20 cellular contexts compared by ENCODE assay signal in the genomic region with DNA sequence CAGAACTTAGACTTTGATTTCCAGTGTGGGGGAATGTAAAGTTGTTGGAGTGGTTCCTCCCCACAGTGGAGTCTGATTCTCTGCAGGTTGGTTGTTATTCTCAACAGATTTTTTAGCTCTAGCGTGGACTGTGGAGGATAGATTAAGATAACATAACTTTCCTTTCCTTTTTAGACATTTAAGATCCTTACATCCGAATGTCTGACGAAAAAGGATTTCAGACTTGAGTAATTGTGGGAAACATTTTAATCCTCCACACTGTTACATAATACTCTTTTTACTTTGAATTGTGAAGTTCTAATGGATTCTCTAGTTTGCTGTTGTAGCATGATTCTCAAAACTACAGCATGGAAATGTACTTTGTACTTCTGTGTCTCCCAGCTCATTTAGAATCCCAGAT.
"Had no signal": no experiment of that assay in that cellular context is flagged by ENCODE, and none has a peak within 500 bp of the region (broad histone marks: within the 10 kb centered on the region; RNA-seq: fewer than 3 reads in every experiment).

No MANE protein-coding gene starts in this region.

- H3K4me3 ChIP-seq: dorsolateral prefrontal cortex, gastrocnemius medialis, heart right ventricle, lower lobe of right lung, SJSA1, skin epidermis, upper lobe of left lung had no signal

- H3K27ac ChIP-seq: lower lobe of right lung, SJSA1, skin epidermis, upper lobe of left lung had no signal

- H3K9me3 Mint-ChIP-seq: activated naive CD4-positive, alpha-beta T cell treated with anti-CD3 and anti-CD28 coated beads, Interleukin-2, amount 50 U/mL, for 72 hours; endodermal cell; immature natural killer cell; neural crest cell; stimulated activated naive CD8-positive, alpha-beta T cell treated with anti-CD3 and anti-CD28 coated beads, Interleukin-15, amount 100 ng/mL, for 72 hours had no signal

- H3K27me3 Mint-ChIP-seq: progenitor cell of endocrine pancreas; stimulated activated naive CD8-positive, alpha-beta T cell treated with anti-CD3 and anti-CD28 coated beads, Interleukin-15, amount 100 ng/mL, for 72 hours; T-helper 17 cell had no signal

- H3K36me3 ChIP-seq: gastrocnemius medialis, heart right ventricle, lower lobe of right lung, upper lobe of left lung had no signal

- H3K9me3 ChIP-seq: gastrocnemius medialis, heart right ventricle, lower lobe of right lung, SJSA1, upper lobe of left lung had no signal

- H3K27ac Mint-ChIP-seq: activated naive CD4-positive, alpha-beta T cell treated with anti-CD3 and anti-CD28 coated beads, Interleukin-2, amount 50 U/mL, for 72 hours; endodermal cell; progenitor cell of endocrine pancreas; stimulated activated naive CD8-positive, alpha-beta T cell treated with anti-CD3 and anti-CD28 coated beads, Interleukin-15, amount 100 ng/mL, for 72 hours had no signal

- H3K4me1 ChIP-seq: SJSA1 had no signal

- H3K27me3 ChIP-seq: gastrocnemius medialis, heart right ventricle, SJSA1, upper lobe of left lung had no signal

- H3K4me3 Mint-ChIP-seq: endodermal cell; immature natural killer cell; neural crest cell; stimulated activated naive CD8-positive, alpha-beta T cell treated with anti-CD3 and anti-CD28 coated beads, Interleukin-15, amount 100 ng/mL, for 72 hours; T-helper 17 cell had no signal

- DNase-seq: activated CD4-positive, alpha-beta T cell treated with anti-CD3 and anti-CD28 coated beads, Interleukin-2, amount 50 U/mL, for 48 hours; activated gamma-delta T cell; amniotic stem cell; dorsolateral prefrontal cortex; endodermal cell; gastrocnemius medialis; heart right ventricle; immature natural killer cell; left cardiac atrium; lower lobe of right lung; right cardiac atrium; stimulated activated CD4-positive, alpha-beta T cell treated with anti-CD3 and anti-CD28 coated beads, Interleukin-4, amount 100 ng/mL, for 1 hour; stimulated activated naive CD8-positive, alpha-beta T cell treated with anti-CD3 and anti-CD28 coated beads, Interleukin-15, amount 100 ng/mL, for 72 hours; T-helper 17 cell; upper lobe of left lung had no signal

- H3K36me3 Mint-ChIP-seq: activated naive CD4-positive, alpha-beta T cell treated with anti-CD3 and anti-CD28 coated beads, Interleukin-2, amount 50 U/mL, for 72 hours had no signal
